In the genomic region with DNA sequence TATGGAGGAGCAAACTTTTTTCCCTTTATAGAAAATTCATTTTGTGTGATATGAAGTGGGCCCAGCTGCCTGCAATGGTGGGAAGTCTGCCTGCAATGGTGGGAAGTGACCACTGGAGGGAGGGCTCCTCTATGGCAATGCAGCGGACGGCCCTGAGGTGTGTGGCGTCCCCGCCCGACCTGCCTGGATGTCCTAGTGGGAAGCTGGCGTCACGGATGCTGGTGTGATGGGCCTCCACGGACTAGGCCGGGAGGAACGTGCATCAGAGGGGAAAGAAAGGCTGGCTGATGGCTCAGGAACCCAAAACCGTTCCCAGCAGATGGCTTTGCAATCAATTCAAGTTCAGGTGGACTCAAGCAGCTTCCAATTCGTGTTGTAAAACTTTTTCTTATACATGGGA, we compare ENCODE assay signal across 8 cellular contexts.
DNase-seq lines count a peak whose midpoint lies in the region; TF ChIP-seq lines count a peak whose summit lies in the region.

No MANE protein-coding gene starts in this region.

- H3K27me3 ChIP-seq in Loucy (ENCODE audit: insufficient read depth, low read length, poor library complexity, severe bottlenecking): no peaks in the 10 kb centered on the region
- H3K27me3 ChIP-seq in dorsolateral prefrontal cortex: no peaks in the 10 kb centered on the region

- DNase-seq in CD14-positive monocyte (ENCODE audit: low spot score) (no peak), GM20000 (ENCODE audit: low spot score) (peak; percentile 84), dorsolateral prefrontal cortex (peak; percentile 53 to 87 (median 80)), lung microvascular endothelial cell (ENCODE audit: low read depth in 2 of 2) (peak; percentile 68 to 90), middle frontal gyrus (ENCODE audit: extremely low spot score, low spot score) (no peak)
- DNase-seq in activated CD4-positive, alpha-beta T cell treated with anti-CD3 and anti-CD28 coated beads, Interleukin-2, amount 50 U/mL, for 1 hour: peak; percentile 45
- DNase-seq in stimulated activated CD8-positive, alpha-beta memory T cell treated with anti-CD3 and anti-CD28 coated beads, Interleukin-7, amount 100 ng/mL, for 24 hours (ENCODE audit: low read depth): peak; percentile 18

- H3K79me2 ChIP-seq in Loucy (ENCODE audit: insufficient read depth, low read length): no peaks in the 10 kb centered on the region

- TF ChIP-seq CTCF in CD14-positive monocyte (IDR thresholded peaks at IDR 0.05) (peak; percentile 82), GM20000 (IDR thresholded peaks at IDR 0.05; ENCODE audit: extremely low read depth, missing control alignments) (peak; percentile 62), Loucy (conservative IDR thresholded peaks at IDR 0.05; ENCODE audit: low read length) (peak; percentile 44), dorsolateral prefrontal cortex (IDR thresholded peaks at IDR 0.05 in 54 of 56, conservative IDR thresholded peaks at IDR 0.05 in 2 of 56; ENCODE audit: low read depth in 1 of 56, partially characterized antibody in 56 of 56) (peak; percentile 50 to 94 (median 84))

- H4K20me1 ChIP-seq in Loucy (ENCODE audit: insufficient read depth, low read length, poor library complexity, severe bottlenecking): no peaks in the 10 kb centered on the region

- H3K4me1 Mint-ChIP-seq in CD14-positive monocyte: peaks cover 5% of the 10 kb centered on the region

- no peak overlapping the region for H3K27ac Mint-ChIP-seq in CD14-positive monocyte

- H3K4me3 ChIP-seq in Loucy (ENCODE audit: low read length, poor library complexity, severe bottlenecking): no peak overlapping the region
- no peak overlapping the region for H3K4me3 ChIP-seq in dorsolateral prefrontal cortex

- intact Hi-C loops in CD14-positive monocyte (cut with micrococcal nuclease) (no loop called here), dorsolateral prefrontal cortex (cut with DNase I) (loop anchor here (2.0 to 5.0 kb wide), 2 partner anchors 41 kb away; no protein-coding TSS in a partner anchor)

- H3K36me3 Mint-ChIP-seq in CD14-positive monocyte: peaks cover 0 to 8% of the 10 kb centered on the region in 2 donors

- H3K9ac ChIP-seq in Loucy (ENCODE audit: low read depth, low read length, poor library complexity, severe bottlenecking): no peak overlapping the region

- peaks cover 8 to 21% (median 10%) of the 10 kb centered on the region in 3 donors for H3K27me3 Mint-ChIP-seq in CD14-positive monocyte (ENCODE audit: low read depth in 3 of 3)

- peaks cover 3% of the 10 kb centered on the region; the same call in 1 of the 2 replicates for H3K9me3 ChIP-seq in Loucy (ENCODE audit: insufficient read depth, low read depth, low read length)

- peaks cover 0 to 4% (median 0%) of the 10 kb centered on the region in 7 donors for H3K9me3 Mint-ChIP-seq in CD14-positive monocyte

- H3K36me3 ChIP-seq in Loucy (ENCODE audit: insufficient read depth, low read length): no peaks in the 10 kb centered on the region

- H3K27ac ChIP-seq in dorsolateral prefrontal cortex: no peak overlapping the region

- H3K9me2 ChIP-seq in Loucy (replicated peaks; ENCODE audit: low read depth, low read length): no peaks in the 10 kb centered on the region

- no peaks in the 10 kb centered on the region for H3K4me1 ChIP-seq in Loucy (ENCODE audit: insufficient read depth, low read length, poor library complexity, severe bottlenecking)

- H2AFZ ChIP-seq in Loucy (ENCODE audit: low read length): no peak overlapping the region

- no peak overlapping the region for H3K4me2 ChIP-seq in Loucy (ENCODE audit: low read depth, low read length, poor library complexity, severe bottlenecking)

- H3K4me3 Mint-ChIP-seq in CD14-positive monocyte: no peak overlapping the region

- H3F3A ChIP-seq in Loucy (ENCODE audit: low read depth): no peaks in the 10 kb centered on the region

Comparison
In these comparisons a context has a peak if more than half of its experiments do, and no peak if none do; other contexts are left out.
1. DNase-seq: peak in GM20000 (single experiment), activated CD4-positive, alpha-beta T cell treated with anti-CD3 and anti-CD28 coated beads, Interleukin-2, amount 50 U/mL, for 1 hour (single experiment), dorsolateral prefrontal cortex (10 of 10), lung microvascular endothelial cell (2 of 2) and stimulated activated CD8-positive, alpha-beta memory T cell treated with anti-CD3 and anti-CD28 coated beads, Interleukin-7, amount 100 ng/mL, for 24 hours (single experiment); none in CD14-positive monocyte (single experiment) and middle frontal gyrus (single experiment).
2. intact Hi-C loops: an anchor here in dorsolateral prefrontal cortex (2.0 to 5.0 kb wide); none called in CD14-positive monocyte.
3. Peak in every context shown above with its lines, with median percentiles within 50 percentile points of each other: CTCF ChIP-seq.